In genomic region chr6:36209606-36210005, GRCh38 we compare ENCODE assay signal across 23 cellular contexts. TPM values are rescaled to one million over a fixed set of nuclear protein-coding genes. Genes with fewer than 3 reads are reported as not detected.
A peak's percentile ranks its signal among the peaks of the same experiment; 100 is the strongest.
DNase-seq lines count a peak whose midpoint lies in the region; ATAC-seq and TF ChIP-seq lines count a peak whose summit lies in the region.
"Had no signal": no experiment of that assay in that cellular context is flagged by ENCODE, and none has a peak within 500 bp of the region (broad histone marks: within the 10 kb centered on the region; RNA-seq: fewer than 3 reads in every experiment).

No MANE protein-coding gene starts in this region.

- no peak overlapping the region for H3K4me3 Mint-ChIP-seq in progenitor cell of endocrine pancreas (ENCODE audit: low read depth)
- H3K4me3 Mint-ChIP-seq: CD14-positive monocyte; CD4-positive, alpha-beta T cell; CD8-positive, alpha-beta memory T cell; HFFc6 had no signal

- H3K4me3 ChIP-seq in colonic mucosa (no peak overlapping the region), hepatocyte (no peak overlapping the region), liver (ENCODE audit: low read depth in 1 of 3, low read length in 3 of 3) (no peak overlapping the region), lower leg skin (ENCODE audit: low read depth, poor library complexity, severe bottlenecking) (no peak overlapping the region), mammary epithelial cell (replicated peaks in 1 of 3; ENCODE audit: insufficient read depth in 1 of 3, low read depth in 2 of 3, low read length in 3 of 3) (no peak overlapping the region)
- H3K4me3 ChIP-seq: A549; BLaER1 treated with 17β-estradiol and CSF1 and Interleukin-3, amounts not matched to agents 10 nM and 100 nM; HAP-1 had no signal

- CTCF ChIA-PET in mammary epithelial cell (lab: Charles Lee; ENCODE audit: low non-redundant PET): no interaction called here

- ATAC-seq in GM18873 (IDR thresholded peaks at IDR 0.05; ENCODE audit: low FRiP score, unreplicated experiment): no peak
- ATAC-seq: A549 had no signal

- peaks cover 41% of the 10 kb centered on the region for H3K36me3 Mint-ChIP-seq in progenitor cell of endocrine pancreas (ENCODE audit: insufficient read depth)

- no peak overlapping the region for H3K9ac ChIP-seq in colonic mucosa (ENCODE audit: low read depth in 2 of 2, low read length in 2 of 2)
- H3K9ac ChIP-seq in liver (ENCODE audit: low read depth in 1 of 2, low read length in 2 of 2): no peak overlapping the region
- H3K9ac ChIP-seq in mammary epithelial cell (ENCODE audit: insufficient read depth, low read length): no peak overlapping the region
- H3K9ac ChIP-seq: BLaER1 treated with 17β-estradiol and CSF1 and Interleukin-3, amounts not matched to agents 10 nM and 100 nM had no signal

- H3K27ac ChIP-seq in colonic mucosa: peak overlapping the region; percentile 67
- peak overlapping the region; percentile 46 for H3K27ac ChIP-seq in hepatocyte
- no peak overlapping the region for H3K27ac ChIP-seq in liver (ENCODE audit: low read depth in 1 of 2, low read length in 2 of 2)
- H3K27ac ChIP-seq in mammary epithelial cell (ENCODE audit: insufficient read depth, low read depth, low read length): no peak overlapping the region
- H3K27ac ChIP-seq: A549; BLaER1 treated with 17β-estradiol and CSF1 and Interleukin-3, amounts not matched to agents 10 nM and 100 nM had no signal

- TF ChIP-seq RAD21 in liver (IDR thresholded peaks at IDR 0.05): no peak

- H4K20me1 ChIP-seq in hepatocyte (ENCODE audit: insufficient read depth, poor library complexity, severe bottlenecking) (peaks cover 32% of the 10 kb centered on the region), mammary epithelial cell (ENCODE audit: insufficient read depth, low read length) (no peaks in the 10 kb centered on the region)

- peak overlapping the region; percentile 56 for H3K27ac Mint-ChIP-seq in progenitor cell of endocrine pancreas
- H3K27ac Mint-ChIP-seq: CD4-positive, alpha-beta T cell; HFFc6 had no signal

- peaks cover 3% of the 10 kb centered on the region for H3K4me1 Mint-ChIP-seq in progenitor cell of endocrine pancreas (ENCODE audit: low read depth)

- intact Hi-C loops in colonic mucosa (cut with DNase I): no loop called here
- intact Hi-C loops in lower leg skin (cut with DNase I; ENCODE audit: low total_unique reads): no loop called here
- intact Hi-C loops in mammary epithelial cell (cut with micrococcal nuclease): no loop called here

- no peaks in the 10 kb centered on the region for H3K9me3 Mint-ChIP-seq in progenitor cell of endocrine pancreas (ENCODE audit: low read depth)
- H3K9me3 Mint-ChIP-seq: CD14-positive monocyte; CD4-positive, alpha-beta T cell; CD8-positive, alpha-beta memory T cell; HFFc6 had no signal

- no peak overlapping the region for H2AFZ ChIP-seq in hepatocyte
- H2AFZ ChIP-seq in mammary epithelial cell (ENCODE audit: low read depth, low read length): no peak overlapping the region

- no peaks in the 10 kb centered on the region for H3K27me3 Mint-ChIP-seq in progenitor cell of endocrine pancreas
- H3K27me3 Mint-ChIP-seq: CD4-positive, alpha-beta T cell; CD8-positive, alpha-beta memory T cell had no signal

- peaks cover 45% of the 10 kb centered on the region for H3K79me2 ChIP-seq in hepatocyte
- no peaks in the 10 kb centered on the region for H3K79me2 ChIP-seq in mammary epithelial cell (ENCODE audit: insufficient read depth, low read length)

- no peaks in the 10 kb centered on the region for H3K9me2 ChIP-seq in hepatocyte (replicated peaks; ENCODE audit: insufficient read depth)

- H3K9me3 ChIP-seq in colonic mucosa (no peaks in the 10 kb centered on the region), hepatocyte (ENCODE audit: low read depth) (no peaks in the 10 kb centered on the region), liver (ENCODE audit: control insufficient read depth in 4 of 4, low read length in 3 of 4) (no peaks in the 10 kb centered on the region), mammary epithelial cell (replicated peaks; ENCODE audit: insufficient read depth, low read length) (no peaks in the 10 kb centered on the region)
- H3K9me3 ChIP-seq: A549, BE2C, HAP-1 had no signal

- DNase-seq in colonic mucosa (peak; percentile 70), hepatocyte (ENCODE audit: low spot score) (no peak), progenitor cell of endocrine pancreas (ENCODE audit: low spot score, unreplicated experiment) (no peak), lower leg skin (ENCODE audit: low spot score in 2 of 2) (no peak), mammary epithelial cell (no peak)
- no peak for DNase-seq in activated CD8-positive, alpha-beta memory T cell treated with anti-CD3 and anti-CD28 coated beads for 24 hours
- DNase-seq: 8988T; ACHN; AML-193; BE2C; CD4-positive, alpha-beta T cell; CD8-positive, alpha-beta memory T cell; DMS53; DMS79 treated with DMSO at 0.1 percent for 48 hours; GF-D8; GOT3; HFFc6 had no signal

- in situ Hi-C loops in mammary epithelial cell (cut with MboI; ENCODE audit: low sequenced_read_pairs in 2 of 2): no loop called here

- H3K36me3 ChIP-seq in colonic mucosa (peaks cover 18% of the 10 kb centered on the region), hepatocyte (replicated peaks; ENCODE audit: insufficient read depth, low read depth) (no peaks in the 10 kb centered on the region), liver (ENCODE audit: control insufficient read depth in 4 of 4, insufficient read depth in 3 of 4, low read depth in 1 of 4, low read length in 3 of 4) (peaks cover 27 to 78% (median 65%) of the 10 kb centered on the region in 4 donors), mammary epithelial cell (ENCODE audit: insufficient read depth, low read length) (peaks cover 24% of the 10 kb centered on the region)

- dilution Hi-C loops in mammary epithelial cell (cut with HindIII; ENCODE audit: low sequenced_read_pairs): no loop called here

- TF ChIP-seq CTCF in colonic mucosa (IDR thresholded peaks at IDR 0.05) (no peak), hepatocyte (IDR thresholded peaks at IDR 0.05; ENCODE audit: poor library complexity) (no peak), liver (IDR thresholded peaks at IDR 0.05; ENCODE audit: low read depth, low read length, missing input control) (no peak), progenitor cell of endocrine pancreas (IDR thresholded peaks at IDR 0.05; ENCODE audit: unreplicated experiment) (no peak), lower leg skin (IDR thresholded peaks at IDR 0.05) (no peak), mammary epithelial cell (conservative IDR thresholded peaks at IDR 0.05 in 1 of 2, IDR thresholded peaks at IDR 0.05 in 1 of 2; ENCODE audit: extremely low read depth in 1 of 2, insufficient read depth in 1 of 2, low read depth in 1 of 2, low read length in 2 of 2) (no peak)

- TF ChIP-seq POLR2A in lower leg skin (IDR thresholded peaks at IDR 0.05): no peak

- H3K4me1 ChIP-seq in colonic mucosa: peaks cover 18% of the 10 kb centered on the region
- H3K4me1 ChIP-seq in hepatocyte (ENCODE audit: insufficient read depth): peaks cover 15% of the 10 kb centered on the region
- H3K4me1 ChIP-seq in liver (ENCODE audit: control insufficient read depth in 4 of 4, insufficient read depth in 4 of 4, low read length in 3 of 4): no peaks in the 10 kb centered on the region
- H3K4me1 ChIP-seq in mammary epithelial cell (ENCODE audit: insufficient read depth, low read length): no peaks in the 10 kb centered on the region
- H3K4me1 ChIP-seq: A549, BE2C, HAP-1 had no signal

- WGBS in hepatocyte (ENCODE audit: low lambda C conversion rate, missing lambda C conversion rate): 92% methylated on average over 1 of the region's 1 CpG
- 88% methylated on average over 1 of the region's 1 CpG for WGBS in liver
- 88 to 94% methylated on average over 1 of the region's 1 CpG for WGBS in lower leg skin, 2 donors
- WGBS in mammary epithelial cell (ENCODE audit: low coverage, missing lambda C conversion rate): 100% methylated on average over 1 of the region's 1 CpG

- BruUV-seq in mammary epithelial cell (replicated peaks; lab: Mats Ljungman, UMichigan): no TSS peak

- H3K27me3 ChIP-seq in colonic mucosa: no peaks in the 10 kb centered on the region
- no peaks in the 10 kb centered on the region for H3K27me3 ChIP-seq in hepatocyte
- H3K27me3 ChIP-seq in liver (ENCODE audit: control insufficient read depth in 4 of 4, insufficient read depth in 4 of 4, low read length in 3 of 4): no peaks in the 10 kb centered on the region
- no peaks in the 10 kb centered on the region for H3K27me3 ChIP-seq in mammary epithelial cell (ENCODE audit: insufficient read depth, low read length)
- H3K27me3 ChIP-seq: BE2C; BLaER1 treated with 17β-estradiol and CSF1 and Interleukin-3, amounts not matched to agents 10 nM and 100 nM had no signal

- H3K4me2 ChIP-seq in hepatocyte (no peak overlapping the region), mammary epithelial cell (ENCODE audit: insufficient read depth, low read depth, low read length) (no peak overlapping the region)
- H3K4me2 ChIP-seq: A549; BLaER1 treated with 17β-estradiol and CSF1 and Interleukin-3, amounts not matched to agents 10 nM and 100 nM had no signal

TF ChIP-seq in liver, 16 proteins besides CTCF, POLR2A, EP300 and RAD21:
- TF ChIP-seq HNF4A (conservative IDR thresholded peaks at IDR 0.05) (peak in 1 of 2 donors; percentile 28), HNF4G (IDR thresholded peaks at IDR 0.05) (peak; percentile 24), NR2F2 (IDR thresholded peaks at IDR 0.05) (no peak)

RNA-seq across cellular contexts. Expression of gene BRPF3, which starts 13.1 kb away (rescaled TPM):
- total RNA-seq in colonic mucosa (10 to 100 TPM; 61.3 to 68.2 TPM), hepatocyte (31.4 and 33.7 TPM in 2 replicates), liver (10 to 100 TPM; 14.9 to 20.0 TPM), progenitor cell of endocrine pancreas (65.8 and 73.1 TPM in 2 replicates), lower leg skin (10 to 100 TPM; 13.2 to 21.9 (median 17.6) TPM), mammary epithelial cell (10 to 100 TPM; 10.8 to 16.2 TPM)
- polyA plus RNA-seq in hepatocyte (25.5 and 25.9 TPM in 2 replicates), liver (10 to 100 TPM in 1 of 2 donors, 1 to 10 TPM in 1; 7.5 to 12.5 TPM), mammary epithelial cell (6.2 TPM)
- 17.8 TPM for polyA minus RNA-seq in mammary epithelial cell

Comparison
In these comparisons a context has a peak if more than half of its experiments do, and no peak if none do; other contexts are left out.
1. H3K27ac ChIP-seq: peak in colonic mucosa (single experiment) and hepatocyte (single experiment); none in liver (0 of 2) and mammary epithelial cell (single experiment).